ENCODE assay signal across 9 cellular contexts in genomic region chr15:83065431-83065830, GRCh38. TPM values are rescaled to one million over a fixed set of nuclear protein-coding genes. Genes with fewer than 3 reads are reported as not detected.
DNase-seq lines count a peak whose midpoint lies in the region; ATAC-seq and TF ChIP-seq lines count a peak whose summit lies in the region.
"Had no signal": no experiment of that assay in that cellular context is flagged by ENCODE, and none has a peak within 500 bp of the region (broad histone marks: within the 10 kb centered on the region; RNA-seq: fewer than 3 reads in every experiment).

No MANE protein-coding gene starts in this region.

- H2AFZ ChIP-seq in smooth muscle cell (ENCODE audit: low read depth): no peak overlapping the region

- peaks cover 58% of the 10 kb centered on the region for H4K20me1 ChIP-seq in smooth muscle cell (ENCODE audit: low read depth)

- no peaks in the 10 kb centered on the region for H3F3A ChIP-seq in smooth muscle cell (ENCODE audit: low read depth)

- peak overlapping the region; percentile 86 for H3K9ac ChIP-seq in smooth muscle cell (ENCODE audit: low read depth)

- no peak for ATAC-seq in right cardiac atrium
- ATAC-seq in GM19328 (IDR thresholded peaks at IDR 0.05; ENCODE audit: unreplicated experiment): no peak
- no peak for ATAC-seq in HG03565 (IDR thresholded peaks at IDR 0.05; ENCODE audit: unreplicated experiment)
- no peak for ATAC-seq in GM18861 (IDR thresholded peaks at IDR 0.05; ENCODE audit: unreplicated experiment)

- H3K4me3 ChIP-seq in HFF-Myc (replicated peaks; ENCODE audit: low read depth, low read length): peak overlapping the region; percentile 93
- H3K4me3 ChIP-seq in right cardiac atrium (ENCODE audit: low read length): peak overlapping the region; percentile 81
- H3K4me3 ChIP-seq in smooth muscle cell: peak overlapping the region; percentile 72

- intact Hi-C loops in right cardiac atrium (cut with DNase I): loop anchor here in 1 of 4 donors (10.0 kb wide), 1 partner anchor 51 kb away; the partner anchor contains the start of gene C15orf40

- TF ChIP-seq CTCF in HFF-Myc (IDR thresholded peaks at IDR 0.05; ENCODE audit: low read depth, low read length, missing control alignments) (no peak), VCaP (conservative IDR thresholded peaks at IDR 0.05) (no peak), smooth muscle cell (IDR thresholded peaks at IDR 0.05; ENCODE audit: borderline replicate concordance, insufficient read depth, poor library complexity, severe bottlenecking) (no peak)

- peak overlapping the region; percentile 99 for H3K27ac ChIP-seq in VCaP
- H3K27ac ChIP-seq in right cardiac atrium (ENCODE audit: low read length): no peak overlapping the region
- H3K27ac ChIP-seq in smooth muscle cell (ENCODE audit: low read depth): no peak overlapping the region

- WGBS in right cardiac atrium: 21% methylated on average over 3 of the region's 3 CpGs
- 46% methylated on average over 3 of the region's 3 CpGs for WGBS in smooth muscle cell (ENCODE audit: low lambda C conversion rate)

- peaks cover 55% of the 10 kb centered on the region for H3K79me2 ChIP-seq in smooth muscle cell (ENCODE audit: low read depth)

- no peaks in the 10 kb centered on the region for H3K36me3 ChIP-seq in smooth muscle cell (ENCODE audit: low read depth)

- no peaks in the 10 kb centered on the region for H3K9me3 ChIP-seq in right cardiac atrium (ENCODE audit: control insufficient read depth, low read length)
- H3K9me3 ChIP-seq in smooth muscle cell (replicated peaks; ENCODE audit: low read depth): no peaks in the 10 kb centered on the region

- H3K27me3 ChIP-seq in right cardiac atrium (ENCODE audit: control insufficient read depth, insufficient read depth): no peaks in the 10 kb centered on the region
- no peaks in the 10 kb centered on the region for H3K27me3 ChIP-seq in smooth muscle cell (ENCODE audit: low read depth)

- H3K4me1 ChIP-seq in right cardiac atrium (ENCODE audit: control insufficient read depth, insufficient read depth, low read length) (peaks cover 8% of the 10 kb centered on the region), smooth muscle cell (ENCODE audit: low read depth) (peaks cover 40% of the 10 kb centered on the region)

- peak overlapping the region; percentile 99 for H3K4me2 ChIP-seq in smooth muscle cell

- no peak for DNase-seq in HFF-Myc (ENCODE audit: extremely low read depth, low read depth)
- no peak for DNase-seq in right cardiac atrium
- no peak for DNase-seq in smooth muscle cell (lab: John Stamatoyannopoulos, UW; ENCODE audit: unreplicated experiment)
- no peak for DNase-seq in HUDEP-2 (lab: John Stamatoyannopoulos, UW; ENCODE audit: unreplicated experiment in 76 of 76)

RNA-seq across cellular contexts. Expression of gene BTBD1, which starts 1.6 kb away (rescaled TPM):
- total RNA-seq in right cardiac atrium: 100 to 1,000 TPM; 113 to 134 (median 128) TPM
- polyA plus RNA-seq in right cardiac atrium: 47.6 TPM
- 75.2 and 84.2 TPM in 2 replicates for total RNA-seq in smooth muscle cell
- polyA plus RNA-seq in smooth muscle cell: 39.3 and 43.2 TPM in 2 replicates

RNA-seq across cellular contexts. Expression of gene TM6SF1, which starts 42.0 kb away (rescaled TPM):
- total RNA-seq in right cardiac atrium (10 to 100 TPM; 14.8 to 20.9 (median 16.7) TPM), smooth muscle cell (1.5 TPM in 1 of 2 replicates, not detected in the other)
- polyA plus RNA-seq in right cardiac atrium (13.8 TPM), smooth muscle cell (0.14 TPM in 1 of 2 replicates, not detected in the other)
- total RNA-seq: renal cortical epithelial cell had no signal

RNA-seq across cellular contexts. Expression of gene C15orf40, which starts 54.0 kb away (rescaled TPM):
- 10 to 100 TPM; 11.0 to 16.0 (median 13.2) TPM for total RNA-seq in right cardiac atrium
- polyA plus RNA-seq in right cardiac atrium: 12.7 TPM
- 4.2 and 14.3 TPM in 2 replicates for total RNA-seq in smooth muscle cell
- polyA plus RNA-seq in smooth muscle cell: 19.3 and 29.0 TPM in 2 replicates
